34 cellular contexts compared by ENCODE assay signal in genomic region chr17:33664116-33664840, GRCh38.
"Had no signal": no experiment of that assay in that cellular context is flagged by ENCODE, and none has a peak within 500 bp of the region (broad histone marks: within the 10 kb centered on the region; RNA-seq: fewer than 3 reads in every experiment).

No MANE protein-coding gene starts in this region.

- H3K9me3 ChIP-seq: adrenal gland, body of pancreas, esophagus muscularis mucosa, gastrocnemius medialis, heart left ventricle had no signal

- H3K9me3 Mint-ChIP-seq: activated CD4-positive, alpha-beta memory T cell treated with anti-CD3 and anti-CD28 coated beads for 36 hours; activated CD4-positive, alpha-beta T cell treated with anti-CD3 and anti-CD28 coated beads, Interleukin-2, amount 10 ng/mL, durations not matched to agents 24 days and 14 days; activated naive CD4-positive, alpha-beta T cell treated with anti-CD3 and anti-CD28 coated beads for 36 hours; activated naive CD4-positive, alpha-beta T cell treated with anti-CD3 and anti-CD28 coated beads, Interleukin-2, amount 50 U/mL, for 24 hours; activated naive CD8-positive, alpha-beta T cell treated with anti-CD3 and anti-CD28 coated beads for 36 hours; activated naive CD8-positive, alpha-beta T cell treated with anti-CD3 and anti-CD28 coated beads, Interleukin-2, amount 50 U/mL, for 24 hours; activated T-helper 1 cell treated with anti-CD3 and anti-CD28 coated beads, Interleukin-12 subunit alpha, Interleukin-12 subunit beta, Interleukin-2, Interleukin-4 antibody, amounts not matched to agents 30 ng/mL and 10 ng/mL and 1 ng/mL, durations not matched to agents 14 hours and 24 hours and 36 hours; activated T-helper 2 cell treated with anti-CD3 and anti-CD28 coated beads, Interferon-gamma antibody, Interleukin-2, Interleukin-4, amounts not matched to agents 10 μg/mL and 5 μg/mL and 100 μg/mL, durations not matched to agents 14 hours and 24 hours and 36 hours; dendritic cell treated with granulocyte-macrophage colony-stimulating factor and Interleukin-4, amounts not matched to agents 40 ng/mL and 50 ng/mL, for 4 days; T-helper 2 cell treated with Interferon-gamma antibody and Interleukin-4, amounts not matched to agents 5 μg/mL and 100 μg/mL, for 36 hours had no signal

- H3K36me3 Mint-ChIP-seq: activated CD4-positive, alpha-beta memory T cell treated with anti-CD3 and anti-CD28 coated beads for 36 hours; activated CD8-positive, alpha-beta memory T cell treated with anti-CD3 and anti-CD28 coated beads, Interleukin-2, amount 10 ng/mL, durations not matched to agents 7 days and 5 days; activated naive CD4-positive, alpha-beta T cell treated with anti-CD3 and anti-CD28 coated beads, Interleukin-2, amount 50 U/mL, for 24 hours; activated naive CD8-positive, alpha-beta T cell treated with anti-CD3 and anti-CD28 coated beads for 36 hours had no signal

- H3K27ac Mint-ChIP-seq: activated CD4-positive, alpha-beta memory T cell treated with anti-CD3 and anti-CD28 coated beads for 36 hours; activated CD4-positive, alpha-beta T cell treated with anti-CD3 and anti-CD28 coated beads for 36 hours; activated CD4-positive, alpha-beta T cell treated with anti-CD3 and anti-CD28 coated beads, Interleukin-2, amount 10 ng/mL, durations not matched to agents 24 days and 14 days; activated CD8-positive, alpha-beta memory T cell treated with anti-CD3 and anti-CD28 coated beads, Interleukin-2, amount 10 ng/mL, durations not matched to agents 7 days and 5 days; activated CD8-positive, alpha-beta T cell treated with anti-CD3 and anti-CD28 coated beads, Interleukin-2, amount 10 ng/mL, durations not matched to agents 7 days and 5 days; activated naive CD4-positive, alpha-beta T cell treated with anti-CD3 and anti-CD28 coated beads for 36 hours; activated naive CD4-positive, alpha-beta T cell treated with anti-CD3 and anti-CD28 coated beads, Interleukin-2, amount 50 U/mL, for 24 hours; activated naive CD8-positive, alpha-beta T cell treated with anti-CD3 and anti-CD28 coated beads for 36 hours; activated naive CD8-positive, alpha-beta T cell treated with anti-CD3 and anti-CD28 coated beads, Interleukin-2, amount 50 U/mL, for 24 hours; activated T-helper 1 cell treated with anti-CD3 and anti-CD28 coated beads, Interleukin-12 subunit alpha, Interleukin-12 subunit beta, Interleukin-2, Interleukin-4 antibody, amounts not matched to agents 30 ng/mL and 10 ng/mL and 1 ng/mL, durations not matched to agents 14 hours and 24 hours and 36 hours; activated T-helper 2 cell treated with anti-CD3 and anti-CD28 coated beads, Interferon-gamma antibody, Interleukin-2, Interleukin-4, amounts not matched to agents 10 μg/mL and 5 μg/mL and 100 μg/mL, durations not matched to agents 14 hours and 24 hours and 36 hours; dendritic cell treated with granulocyte-macrophage colony-stimulating factor and Interleukin-4, amounts not matched to agents 40 ng/mL and 50 ng/mL, for 4 days; T-helper 2 cell treated with Interferon-gamma antibody and Interleukin-4, amounts not matched to agents 5 μg/mL and 100 μg/mL, for 36 hours had no signal

- H3K4me3 ChIP-seq: adrenal gland, body of pancreas, coronary artery, dorsolateral prefrontal cortex, esophagus muscularis mucosa, gastrocnemius medialis, heart left ventricle had no signal

- H3K4me1 ChIP-seq: adrenal gland, body of pancreas, esophagus muscularis mucosa, foreskin keratinocyte, gastrocnemius medialis had no signal

- H3K4me3 Mint-ChIP-seq: activated CD4-positive, alpha-beta memory T cell treated with anti-CD3 and anti-CD28 coated beads for 36 hours; activated CD4-positive, alpha-beta T cell treated with anti-CD3 and anti-CD28 coated beads for 36 hours; activated CD4-positive, alpha-beta T cell treated with anti-CD3 and anti-CD28 coated beads, Interleukin-2, amount 10 ng/mL, durations not matched to agents 24 days and 14 days; activated CD8-positive, alpha-beta memory T cell treated with anti-CD3 and anti-CD28 coated beads, Interleukin-2, amount 10 ng/mL, durations not matched to agents 7 days and 5 days; activated CD8-positive, alpha-beta T cell treated with anti-CD3 and anti-CD28 coated beads, Interleukin-2, amount 10 ng/mL, durations not matched to agents 7 days and 5 days; activated naive CD4-positive, alpha-beta T cell treated with anti-CD3 and anti-CD28 coated beads for 36 hours; activated naive CD4-positive, alpha-beta T cell treated with anti-CD3 and anti-CD28 coated beads, Interleukin-2, amount 50 U/mL, for 24 hours; activated naive CD8-positive, alpha-beta T cell treated with anti-CD3 and anti-CD28 coated beads for 36 hours; activated naive CD8-positive, alpha-beta T cell treated with anti-CD3 and anti-CD28 coated beads, Interleukin-2, amount 50 U/mL, for 24 hours; activated T-helper 1 cell treated with anti-CD3 and anti-CD28 coated beads, Interleukin-12 subunit alpha, Interleukin-12 subunit beta, Interleukin-2, Interleukin-4 antibody, amounts not matched to agents 30 ng/mL and 10 ng/mL and 1 ng/mL, durations not matched to agents 14 hours and 24 hours and 36 hours; dendritic cell treated with granulocyte-macrophage colony-stimulating factor and Interleukin-4, amounts not matched to agents 40 ng/mL and 50 ng/mL, for 4 days; T-helper 17 cell; T-helper 2 cell treated with Interferon-gamma antibody and Interleukin-4, amounts not matched to agents 5 μg/mL and 100 μg/mL, for 36 hours had no signal

- H3K36me3 ChIP-seq: adrenal gland, esophagus muscularis mucosa, gastrocnemius medialis, heart left ventricle had no signal

- H3K27ac ChIP-seq: adrenal gland, body of pancreas, coronary artery, dorsolateral prefrontal cortex, esophagus muscularis mucosa, foreskin keratinocyte, gastrocnemius medialis, heart left ventricle had no signal

- H3K27me3 Mint-ChIP-seq: activated naive CD4-positive, alpha-beta T cell treated with anti-CD3 and anti-CD28 coated beads, Interleukin-2, amount 50 U/mL, for 24 hours had no signal

- ATAC-seq: activated CD4-positive, alpha-beta T cell treated with anti-CD3 and anti-CD28 coated beads for 36 hours; activated CD8-positive, alpha-beta memory T cell treated with anti-CD3 and anti-CD28 coated beads, Interleukin-2, amount 10 ng/mL, durations not matched to agents 7 days and 5 days; activated CD8-positive, alpha-beta T cell treated with anti-CD3 and anti-CD28 coated beads, Interleukin-2, amount 10 ng/mL, durations not matched to agents 7 days and 5 days; activated naive CD8-positive, alpha-beta T cell treated with anti-CD3 and anti-CD28 coated beads, Interleukin-2, amount 50 U/mL, for 24 hours; body of pancreas; foreskin keratinocyte; gastrocnemius medialis; heart left ventricle; T-helper 17 cell had no signal

- H3K27me3 ChIP-seq: adrenal gland, dorsolateral prefrontal cortex, foreskin keratinocyte, gastrocnemius medialis had no signal

- DNase-seq: activated CD4-positive, alpha-beta memory T cell treated with anti-CD3 and anti-CD28 coated beads for 36 hours; activated CD4-positive, alpha-beta T cell treated with anti-CD3 and anti-CD28 coated beads for 36 hours; activated CD4-positive, alpha-beta T cell treated with anti-CD3 and anti-CD28 coated beads, Interleukin-2, amount 10 ng/mL, durations not matched to agents 24 days and 14 days; activated CD4-positive, CD25-positive, alpha-beta regulatory T cell; activated CD4-positive, CD25-positive, alpha-beta regulatory T cell treated with anti-CD3 and anti-CD28 coated beads, Interleukin-2, amount 50 U/mL, for 72 hours; activated CD8-positive, alpha-beta memory T cell treated with anti-CD3 and anti-CD28 coated beads, Interleukin-2, amount 10 ng/mL, durations not matched to agents 7 days and 5 days; activated CD8-positive, alpha-beta memory T cell treated with anti-CD3 and anti-CD28 coated beads, Interleukin-2, amount 50 U/mL, for 4 hours; activated CD8-positive, alpha-beta T cell treated with anti-CD3 and anti-CD28 coated beads, Interleukin-2, amount 10 ng/mL, durations not matched to agents 7 days and 5 days; activated effector memory CD4-positive, alpha-beta T cell treated with anti-CD3 and anti-CD28 coated beads, Interleukin-2, amount 50 U/mL, for 16 hours; activated naive CD4-positive, alpha-beta T cell treated with anti-CD3 and anti-CD28 coated beads for 36 hours; activated naive CD8-positive, alpha-beta T cell treated with anti-CD3 and anti-CD28 coated beads for 36 hours; activated naive CD8-positive, alpha-beta T cell treated with anti-CD3 and anti-CD28 coated beads, Interleukin-2, amount 50 U/mL, for 24 hours; activated T-cell treated with anti-CD3 and anti-CD28 coated beads, Interleukin-2, amount 50 U/mL, for 1 hour; activated T-cell treated with anti-CD3 and anti-CD28 coated beads, Interleukin-2, amount 50 U/mL, for 48 hours; adrenal gland; amygdala; aorta; body of pancreas; effector memory CD4-positive, alpha-beta T cell; erythroblast; foreskin keratinocyte; gastrocnemius medialis; glutamatergic neuron; heart left ventricle; T-helper 17 cell; T1000 had no signal
